ENCODE assay signal across 35 cellular contexts in the genomic region with DNA sequence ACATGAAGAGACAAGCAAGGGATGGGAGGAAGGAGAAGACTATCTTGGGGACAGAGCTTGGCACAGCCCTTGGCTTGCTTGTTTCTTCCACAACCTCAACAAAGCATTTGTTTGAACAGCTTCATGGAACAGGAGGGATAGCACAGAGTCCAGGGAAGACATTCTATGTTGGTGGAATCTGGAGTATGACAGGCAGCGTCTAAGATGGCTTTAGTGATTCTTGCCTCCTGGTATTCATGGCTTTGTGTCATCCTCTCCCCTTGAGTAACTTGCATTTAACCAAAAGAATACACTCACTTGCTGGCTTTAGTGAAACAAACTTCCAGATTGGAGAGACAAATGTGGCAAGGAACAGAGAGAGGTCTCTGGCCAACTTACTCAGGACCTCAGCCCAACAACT. TPM values are rescaled to one million over a fixed set of nuclear protein-coding genes. Genes with fewer than 3 reads are reported as not detected.
"Had no signal": no experiment of that assay in that cellular context is flagged by ENCODE, and none has a peak within 500 bp of the region (broad histone marks: within the 10 kb centered on the region; RNA-seq: fewer than 3 reads in every experiment).

No MANE protein-coding gene starts in this region.

- H3K4me1 ChIP-seq: suprapubic skin, tibial artery, vagina had no signal

- H3K27ac Mint-ChIP-seq: mesothelial cell of epicardium; naive thymus-derived CD4-positive, alpha-beta T cell; natural killer cell treated with Interleukin-12 subunit alpha and Interleukin-12 subunit beta and Interleukin-15 and Interleukin-18, amount 100 ng/mL, for 72 hours; progenitor cell of endocrine pancreas; stimulated activated effector memory CD8-positive, alpha-beta T cell treated with anti-CD3 and anti-CD28 coated beads, Interleukin-12 subunit alpha, Interleukin-12 subunit beta, amount 100 ng/mL, for 72 hours; stimulated activated naive CD8-positive, alpha-beta T cell treated with anti-CD3 and anti-CD28 coated beads, Interleukin-15, Interleukin-2, amounts not matched to agents 100 ng/mL and 50 ng/mL, for 24 hours had no signal

- H3K9me3 Mint-ChIP-seq: natural killer cell treated with Interleukin-12 subunit alpha and Interleukin-12 subunit beta and Interleukin-15 and Interleukin-18, amount 100 ng/mL, for 72 hours; stimulated activated effector memory CD8-positive, alpha-beta T cell treated with anti-CD3 and anti-CD28 coated beads, Interleukin-12 subunit alpha, Interleukin-12 subunit beta, amount 100 ng/mL, for 72 hours; stimulated activated naive CD8-positive, alpha-beta T cell treated with anti-CD3 and anti-CD28 coated beads, Interleukin-15, Interleukin-2, amounts not matched to agents 100 ng/mL and 50 ng/mL, for 24 hours had no signal

- H3K9me3 ChIP-seq: left lung, lower lobe of right lung, suprapubic skin, thoracic aorta, upper lobe of left lung, vagina had no signal

- H3K4me3 ChIP-seq: heart right ventricle, left lung, lower lobe of right lung, ovary, spleen, suprapubic skin, thoracic aorta, tibial artery, upper lobe of left lung, vagina had no signal

- ATAC-seq: heart right ventricle; left lung; lower lobe of right lung; naive thymus-derived CD4-positive, alpha-beta T cell; natural killer cell treated with Interleukin-12 subunit alpha and Interleukin-12 subunit beta and Interleukin-15 and Interleukin-18, amount 100 ng/mL, for 72 hours; right cardiac atrium; sciatic nerve; stimulated activated effector memory CD8-positive, alpha-beta T cell treated with anti-CD3 and anti-CD28 coated beads, Interleukin-12 subunit alpha, Interleukin-12 subunit beta, amount 100 ng/mL, for 72 hours had no signal

- DNase-seq: heart right ventricle; hippocampal formation; left lung; lower lobe of right lung; mammary epithelial cell; mesendoderm; naive thymus-derived CD4-positive, alpha-beta T cell; ovary; retina; right cardiac atrium; spleen; stimulated activated CD4-positive, alpha-beta T cell treated with anti-CD3 and anti-CD28 coated beads, Interleukin-4, amount 100 ng/mL, for 24 hours; stimulated activated naive CD4-positive, alpha-beta T cell; tibial artery; upper lobe of left lung had no signal

- H3K4me3 Mint-ChIP-seq: mesothelial cell of epicardium; naive thymus-derived CD4-positive, alpha-beta T cell; natural killer cell treated with Interleukin-12 subunit alpha and Interleukin-12 subunit beta and Interleukin-15 and Interleukin-18, amount 100 ng/mL, for 72 hours; stimulated activated effector memory CD8-positive, alpha-beta T cell treated with anti-CD3 and anti-CD28 coated beads, Interleukin-12 subunit alpha, Interleukin-12 subunit beta, amount 100 ng/mL, for 72 hours; stimulated activated naive CD8-positive, alpha-beta T cell treated with anti-CD3 and anti-CD28 coated beads, Interleukin-15, Interleukin-2, amounts not matched to agents 100 ng/mL and 50 ng/mL, for 24 hours had no signal

- H3K36me3 ChIP-seq: heart right ventricle, left lung, lower lobe of right lung, ovary, spleen, suprapubic skin, thoracic aorta, tibial artery, upper lobe of left lung, vagina had no signal

- H3K4me1 Mint-ChIP-seq: mesothelial cell of epicardium had no signal

- H3K27ac ChIP-seq: heart right ventricle, left lung, lower lobe of right lung, ovary, spleen, suprapubic skin, thoracic aorta, tibial artery, upper lobe of left lung, vagina had no signal

- H3K27me3 ChIP-seq: left lung, ovary, upper lobe of left lung, vagina had no signal

- H3K36me3 Mint-ChIP-seq: mesothelial cell of epicardium; natural killer cell treated with Interleukin-12 subunit alpha and Interleukin-12 subunit beta and Interleukin-15 and Interleukin-18, amount 100 ng/mL, for 72 hours; stimulated activated effector memory CD8-positive, alpha-beta T cell treated with anti-CD3 and anti-CD28 coated beads, Interleukin-12 subunit alpha, Interleukin-12 subunit beta, amount 100 ng/mL, for 72 hours had no signal

RNA-seq across cellular contexts. Expression of a gene that starts 47.9 kb away (rescaled TPM):
- total RNA-seq: heart right ventricle; left colon; liver; lower lobe of right lung; mesothelial cell of epicardium; mononuclear cell; myocyte; naive thymus-derived CD4-positive, alpha-beta T cell; natural killer cell treated with Interleukin-12 subunit alpha and Interleukin-12 subunit beta and Interleukin-15 and Interleukin-18, amount 100 ng/mL, for 72 hours; omental fat pad; ovary; progenitor cell of endocrine pancreas; pulmonary artery endothelial cell; right cardiac atrium; sciatic nerve; spleen; subcutaneous adipose tissue; suprapubic skin; thoracic aorta; upper lobe of left lung; urinary bladder; vagina had no signal
- polyA plus RNA-seq: heart right ventricle; keratinocyte; liver; mammary epithelial cell; naive thymus-derived CD4-positive, alpha-beta T cell; neural cell; ovary; right cardiac atrium; small intestine; spleen; urinary bladder had no signal
